ENCODE assay signal across 14 cellular contexts in genomic region chr7:1694981-1695511, GRCh38. TPM values are rescaled to one million over a fixed set of nuclear protein-coding genes. Genes with fewer than 3 reads are reported as not detected.
DNase-seq lines count a peak whose midpoint lies in the region; ATAC-seq and TF ChIP-seq lines count a peak whose summit lies in the region.
"Had no signal": no experiment of that assay in that cellular context is flagged by ENCODE, and none has a peak within 500 bp of the region (broad histone marks: within the 10 kb centered on the region; RNA-seq: fewer than 3 reads in every experiment).

No MANE protein-coding gene starts in this region.

- H3K4me1 Mint-ChIP-seq in brain (peaks cover 76% of the 10 kb centered on the region), natural killer cell (no peaks in the 10 kb centered on the region)

- ATAC-seq in aorta (ENCODE audit: low FRiP score) (no peak), natural killer cell (no peak), PC-3 (no peak)

- no peaks in the 10 kb centered on the region for H3K9me2 ChIP-seq in PC-3 (replicated peaks; ENCODE audit: low read length)

- no peaks in the 10 kb centered on the region for H4K20me1 ChIP-seq in PC-3 (ENCODE audit: low read length)

- no peaks in the 10 kb centered on the region for H3K79me2 ChIP-seq in PC-3 (ENCODE audit: low read length)

- H3K4me3 Mint-ChIP-seq in brain (peak overlapping the region in 2 of 5 experiments; percentile 22 to 47), natural killer cell (no peak overlapping the region)
- H3K4me3 Mint-ChIP-seq: activated CD4-positive, alpha-beta T cell treated with anti-CD3 and anti-CD28 coated beads, Interleukin-2, amount 10 ng/mL, durations not matched to agents 24 days and 14 days had no signal

- TF ChIP-seq CTCF in cardiac muscle cell (IDR thresholded peaks at IDR 0.05; ENCODE audit: low read depth, low read length), result no peak
- no peak for TF ChIP-seq CTCF in right atrium auricular region (IDR thresholded peaks at IDR 0.05)
- TF ChIP-seq CTCF in brain (conservative IDR thresholded peaks at IDR 0.05), result no peak
- no peak for TF ChIP-seq CTCF in natural killer cell (IDR thresholded peaks at IDR 0.05)
- no peak for TF ChIP-seq CTCF in PC-3 (conservative IDR thresholded peaks at IDR 0.05; ENCODE audit: low read depth, low read length)

- CTCF ChIA-PET in PC-3 (lab: Charles Lee), result no interaction called here

- no peaks in the 10 kb centered on the region for H3F3A ChIP-seq in PC-3 (ENCODE audit: low read length, unreplicated experiment)

- H3K36me3 ChIP-seq in cardiac muscle cell (no peaks in the 10 kb centered on the region), right atrium auricular region (no peaks in the 10 kb centered on the region), aorta (ENCODE audit: control insufficient read depth in 1 of 2, insufficient read depth in 2 of 2, low read length in 1 of 2) (no peaks in the 10 kb centered on the region), PC-3 (ENCODE audit: low read depth, low read length) (no peaks in the 10 kb centered on the region)

- no peak overlapping the region for H3K9ac ChIP-seq in PC-3 (ENCODE audit: low read length)

- 66% methylated on average over 25 of the region's 25 CpGs for WGBS in aorta, 2 donors

- H3K4me3 ChIP-seq in cardiac muscle cell (no peak overlapping the region), right atrium auricular region (no peak overlapping the region), aorta (ENCODE audit: low read length in 2 of 2) (no peak overlapping the region), PC-3 (ENCODE audit: low read length) (no peak overlapping the region)

- peaks cover 0 to 6% (median 0%) of the 10 kb centered on the region in 5 experiments for H3K9me3 Mint-ChIP-seq in brain
- H3K9me3 Mint-ChIP-seq in natural killer cell, result peaks cover 0 to 4% of the 10 kb centered on the region in 2 donors
- H3K9me3 Mint-ChIP-seq: activated CD4-positive, alpha-beta T cell treated with anti-CD3 and anti-CD28 coated beads, Interleukin-2, amount 10 ng/mL, durations not matched to agents 24 days and 14 days; activated T-helper 2 cell treated with anti-CD3 and anti-CD28 coated beads, Interferon-gamma antibody, Interleukin-2, Interleukin-4, amounts not matched to agents 10 μg/mL and 5 μg/mL and 100 μg/mL, durations not matched to agents 14 hours and 24 hours and 36 hours had no signal

- H3K9me3 ChIP-seq in cardiac muscle cell (ENCODE audit: low read depth) (no peaks in the 10 kb centered on the region), right atrium auricular region (no peaks in the 10 kb centered on the region), aorta (ENCODE audit: control insufficient read depth, low read length) (no peaks in the 10 kb centered on the region), PC-3 (ENCODE audit: low read length) (no peaks in the 10 kb centered on the region)

- no TSS peak for BruUV-seq in PC-3 (replicated peaks; lab: Mats Ljungman, UMichigan)

- H3K27me3 ChIP-seq in cardiac muscle cell (no peaks in the 10 kb centered on the region), right atrium auricular region (no peaks in the 10 kb centered on the region), aorta (ENCODE audit: control insufficient read depth in 1 of 2, insufficient read depth in 2 of 2, low read length in 1 of 2) (no peaks in the 10 kb centered on the region), PC-3 (ENCODE audit: low read length) (peaks cover 78% of the 10 kb centered on the region)

- H3K27ac Mint-ChIP-seq in brain (peak overlapping the region in 3 of 5 experiments; percentile 94 to 98 (median 97)), natural killer cell (no peak overlapping the region)
- H3K27ac Mint-ChIP-seq: activated CD4-positive, alpha-beta T cell treated with anti-CD3 and anti-CD28 coated beads, Interleukin-2, amount 10 ng/mL, durations not matched to agents 24 days and 14 days; activated T-helper 2 cell treated with anti-CD3 and anti-CD28 coated beads, Interferon-gamma antibody, Interleukin-2, Interleukin-4, amounts not matched to agents 10 μg/mL and 5 μg/mL and 100 μg/mL, durations not matched to agents 14 hours and 24 hours and 36 hours had no signal

- H3K4me1 ChIP-seq in cardiac muscle cell (ENCODE audit: low read depth) (peaks cover 14% of the 10 kb centered on the region), right atrium auricular region (peaks cover 0 to 31% of the 10 kb centered on the region in 2 donors), aorta (ENCODE audit: control insufficient read depth in 1 of 2, insufficient read depth in 2 of 2, low read length in 2 of 2) (no peaks in the 10 kb centered on the region), PC-3 (ENCODE audit: insufficient read depth, low read length) (no peaks in the 10 kb centered on the region)

- no peak overlapping the region for H3K4me2 ChIP-seq in PC-3 (ENCODE audit: low read length)

- H2AFZ ChIP-seq in PC-3 (ENCODE audit: low read length), result no peak overlapping the region

- intact Hi-C loops in aorta (cut with DNase I), result no loop called here
- intact Hi-C loops in natural killer cell (cut with micrococcal nuclease), result no loop called here
- intact Hi-C loops in PC-3 (cut with micrococcal nuclease), result no loop called here

- H3K27me3 Mint-ChIP-seq in brain, result no peaks in the 10 kb centered on the region
- peaks cover 0 to 12% of the 10 kb centered on the region in 2 donors for H3K27me3 Mint-ChIP-seq in natural killer cell (ENCODE audit: low read depth in 2 of 2)
- H3K27me3 Mint-ChIP-seq: activated CD4-positive, alpha-beta T cell treated with anti-CD3 and anti-CD28 coated beads, Interleukin-2, amount 10 ng/mL, durations not matched to agents 24 days and 14 days had no signal

- POLR2A ChIA-PET in PC-3 (lab: Charles Lee; ENCODE audit: unreplicated experiment), result no interaction called here

- H3K36me3 Mint-ChIP-seq in brain, result peaks cover 20% of the 10 kb centered on the region
- H3K36me3 Mint-ChIP-seq in natural killer cell, result no peaks in the 10 kb centered on the region

- no peak for DNase-seq in cardiac muscle cell (ENCODE audit: low read depth in 1 of 2, low spot score in 1 of 2)
- DNase-seq in right atrium auricular region (ENCODE audit: low spot score), result no peak
- peak; percentile 82 for DNase-seq in mesenteric fat pad (ENCODE audit: low spot score)
- DNase-seq in aorta, result peak; percentile 35 to 68
- DNase-seq in natural killer cell, result no peak
- no peak for DNase-seq in PC-3
- DNase-seq in activated T-cell treated with anti-CD3 and anti-CD28 coated beads for 4 hours, result no peak
- DNase-seq: activated CD4-positive, alpha-beta T cell treated with anti-CD3 and anti-CD28 coated beads, Interleukin-2, amount 10 ng/mL, durations not matched to agents 24 days and 14 days; AML-193; DMS79; KG1; NCI-H524 treated with DMSO at 0.1 percent for 48 hours had no signal

- H3K27ac ChIP-seq in cardiac muscle cell, result peak overlapping the region; percentile 8
- H3K27ac ChIP-seq in right atrium auricular region, result peak overlapping the region in 1 of 2 donors; percentile 48
- no peak overlapping the region for H3K27ac ChIP-seq in aorta (ENCODE audit: low read depth in 1 of 2, low read length in 2 of 2)
- no peak overlapping the region for H3K27ac ChIP-seq in PC-3 (ENCODE audit: low read length)

RNA-seq across cellular contexts. Expression of gene ELFN1, which starts 25.0 kb away (rescaled TPM):
- 48.7 and 51.6 TPM in 2 replicates for total RNA-seq in cardiac muscle cell
- polyA plus RNA-seq in cardiac muscle cell, result 8.9 and 13.4 TPM in 2 replicates
- total RNA-seq in right atrium auricular region, result 10 to 100 TPM in 1 of 2 donors, 1 to 10 TPM in 1; 6.5 to 15.3 TPM
- 1.2 TPM for polyA plus RNA-seq in brain (ENCODE audit: insufficient read depth, low read depth, low replicate concordance)
- 3.7 TPM for total RNA-seq in mesenteric fat pad
- 1 to 10 TPM; 1.2 to 4.8 TPM for total RNA-seq in aorta
- under 1 TPM in 1 of 2 donors, not detected in 1; 0.13 TPM for polyA plus RNA-seq in aorta
- under 1 TPM in 2 of 3 donors, not detected in 1; 0.30 to 0.45 TPM for total RNA-seq in natural killer cell
- total RNA-seq in PC-3 (2014; rRNA removed), result 0.69 and 0.75 TPM in 2 replicates
- total RNA-seq: activated CD4-positive, alpha-beta T cell treated with anti-CD3 and anti-CD28 coated beads, Interleukin-2, amount 10 ng/mL, durations not matched to agents 24 days and 14 days; activated T-helper 2 cell treated with anti-CD3 and anti-CD28 coated beads, Interferon-gamma antibody, Interleukin-2, Interleukin-4, amounts not matched to agents 10 μg/mL and 5 μg/mL and 100 μg/mL, durations not matched to agents 14 hours and 24 hours and 36 hours had no signal

Comparison
In these comparisons a context has a peak if more than half of its experiments do, and no peak if none do; other contexts are left out.
1. DNase-seq: peak in mesenteric fat pad (single experiment) and aorta (2 of 2); none in cardiac muscle cell (0 of 2), right atrium auricular region (single experiment), natural killer cell (single experiment), PC-3 (single experiment) and activated T-cell treated with anti-CD3 and anti-CD28 coated beads for 4 hours (single experiment).
2. H3K27ac Mint-ChIP-seq: peak in brain (3 of 5); none in natural killer cell (0 of 2).